8 cellular contexts compared by ENCODE assay signal in genomic region chr22:30425616-30426394, GRCh38. TPM values are rescaled to one million over a fixed set of nuclear protein-coding genes. Genes with fewer than 3 reads are reported as not detected.
DNase-seq lines count a peak whose midpoint lies in the region; ATAC-seq and TF ChIP-seq lines count a peak whose summit lies in the region.

MTFP1 (plus strand) TSS chr22:30425768; CDS start chr22:30425880, 112 bp downstream.

- WGBS in mesodermal cell (ENCODE audit: insufficient coverage in 2 of 2), 2 experiments = 1% methylated on average over 54 to 57 of the region's 62 CpGs

- peak; percentile 8 for TF ChIP-seq CTCF in AG04449 (IDR thresholded peaks at IDR 0.05; ENCODE audit: insufficient read depth, low read length, missing control alignments)

- CTCF ChIA-PET in AG04449 (lab: Yijun Ruan, JAX) = interaction anchor here (0.8 to 12.4 kb wide), 16 partner anchors 8 to 170 kb away, joined by 3 to 129 read pairs (median 6); partner anchors contain the start of genes RNF215 and SEC14L2

- POLR2A ChIA-PET in AG04449 (lab: Yijun Ruan, JAX) = interaction anchor here (0.6 to 1.1 kb wide), 2 partner anchors 12 to 35 kb away, joined by 3 to 4 read pairs; no protein-coding TSS in a partner anchor

- ATAC-seq in HG03097 (IDR thresholded peaks at IDR 0.05; ENCODE audit: low FRiP score, unreplicated experiment) = no peak

- peaks cover 24% of the 10 kb centered on the region for H3K4me1 ChIP-seq in mesodermal cell (ENCODE audit: control insufficient read depth, insufficient read depth, low read length, poor library complexity, severe bottlenecking)

- H3K9me3 ChIP-seq in mesodermal cell (ENCODE audit: control insufficient read depth, low read length) = no peaks in the 10 kb centered on the region

- peak; percentile 67 for TF ChIP-seq POLR2A in GM19193 (IDR thresholded peaks at IDR 0.05; ENCODE audit: extremely low read depth, insufficient read depth, insufficient read length)

- DNase-seq in AG04449 (ENCODE audit: low read depth, low spot score) (no peak), NCI-H524 treated with DMSO at 0.1 percent for 48 hours (lab: John Stamatoyannopoulos, UW) (peak; percentile 43)
- peak; percentile 27 to 49 (median 38) for DNase-seq in activated CD8-positive, alpha-beta memory T cell treated with anti-CD3 and anti-CD28 coated beads for 48 hours (ENCODE audit: low read depth in 2 of 3, low spot score in 2 of 3)
- DNase-seq in stimulated activated naive CD4-positive, alpha-beta T cell (lab: John Stamatoyannopoulos, UW) = peak; percentile 9 to 70 (median 36)

- in situ Hi-C loops in endometrial microvascular endothelial cells (cut with HindIII; ENCODE audit: inconsistent ontology term, low pct_unique_long_range_greater_than_20kb, low sequenced_read_pairs) = loop anchor here (25.0 kb wide), 1 partner anchor 139 kb away; the partner anchor contains the start of gene CASTOR1

- peak within 1 kb of the TSS; percentile 69 for H3K4me3 ChIP-seq in AG04449 (ENCODE audit: low read depth, low read length)
- peak within 1 kb of the TSS; percentile 69 for H3K4me3 ChIP-seq in mesodermal cell (ENCODE audit: extremely low read depth, insufficient read depth, low read length, poor library complexity, severe bottlenecking)

- peak within 1 kb of the TSS; percentile 81 for H3K27ac ChIP-seq in mesodermal cell (ENCODE audit: low read depth, low read length, severe bottlenecking)

- peaks cover 16% of the 10 kb centered on the region for H3K36me3 ChIP-seq in mesodermal cell (ENCODE audit: control insufficient read depth, insufficient read depth, low read length)

RNA-seq across cellular contexts. Expression of gene MTFP1, which starts in this region (rescaled TPM):
- total RNA-seq in endometrial microvascular endothelial cells (ENCODE audit: inconsistent ontology term) = 86.3 TPM
- polyA plus RNA-seq in mesodermal cell (2013, experiment 1 of 2) = 25.4 TPM
- polyA plus RNA-seq in mesodermal cell (2013, experiment 2 of 2) = 15.0 TPM
